In the genomic region with DNA sequence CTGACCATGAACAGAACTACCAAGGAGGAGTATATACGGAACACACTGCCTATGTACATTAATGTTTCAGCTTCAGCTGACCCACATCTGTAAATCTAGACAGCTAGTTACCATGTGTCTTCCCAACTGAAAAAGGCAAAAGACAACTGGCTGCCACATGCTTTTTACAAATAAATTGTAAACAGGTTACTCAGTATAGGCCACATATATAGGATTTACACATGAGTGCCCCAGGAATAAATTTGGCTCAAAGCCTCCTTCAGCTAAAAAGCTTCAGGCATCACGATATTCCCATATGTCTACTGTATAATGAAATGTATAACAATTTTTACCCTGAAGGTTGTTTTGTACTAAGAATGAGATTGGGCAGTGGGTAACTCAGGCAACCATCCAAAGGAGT, we compare ENCODE assay signal across 16 cellular contexts.
DNase-seq lines count a peak whose midpoint lies in the region; ATAC-seq lines count a peak whose summit lies in the region.
"Had no signal": no experiment of that assay in that cellular context is flagged by ENCODE, and none has a peak within 500 bp of the region (broad histone marks: within the 10 kb centered on the region; RNA-seq: fewer than 3 reads in every experiment).

No MANE protein-coding gene starts in this region.

- no peak for ATAC-seq in stimulated activated memory B cell treated with anti-CD40 and anti-IgM and Interleukin-4, amounts not matched to agents 10 μg/mL and 1 μg/mL and 100 μg/mL, for 72 hours
- ATAC-seq: A549 had no signal

- H3K4me1 Mint-ChIP-seq in stimulated activated memory B cell treated with anti-CD40 and anti-IgM and Interleukin-4, amounts not matched to agents 10 μg/mL and 1 μg/mL and 100 μg/mL, for 72 hours: no peaks in the 10 kb centered on the region
- H3K4me1 Mint-ChIP-seq: CD4-positive, CD25-positive, alpha-beta regulatory T cell; CD8-positive, alpha-beta memory T cell had no signal

- H3K36me3 Mint-ChIP-seq in stimulated activated memory B cell treated with anti-CD40 and anti-IgM and Interleukin-4, amounts not matched to agents 10 μg/mL and 1 μg/mL and 100 μg/mL, for 72 hours: no peaks in the 10 kb centered on the region
- H3K36me3 Mint-ChIP-seq: CD4-positive, CD25-positive, alpha-beta regulatory T cell; CD8-positive, alpha-beta memory T cell had no signal

- no peak overlapping the region for H3K27ac Mint-ChIP-seq in stimulated activated memory B cell treated with anti-CD40 and anti-IgM and Interleukin-4, amounts not matched to agents 10 μg/mL and 1 μg/mL and 100 μg/mL, for 72 hours
- H3K27ac Mint-ChIP-seq: CD4-positive, CD25-positive, alpha-beta regulatory T cell; CD8-positive, alpha-beta memory T cell; H9 had no signal

- no peak overlapping the region for H3K4me3 Mint-ChIP-seq in stimulated activated memory B cell treated with anti-CD40 and anti-IgM and Interleukin-4, amounts not matched to agents 10 μg/mL and 1 μg/mL and 100 μg/mL, for 72 hours
- H3K4me3 Mint-ChIP-seq: CD4-positive, CD25-positive, alpha-beta regulatory T cell; CD8-positive, alpha-beta memory T cell; H9 had no signal

- H3K27me3 Mint-ChIP-seq in stimulated activated memory B cell treated with anti-CD40 and anti-IgM and Interleukin-4, amounts not matched to agents 10 μg/mL and 1 μg/mL and 100 μg/mL, for 72 hours: peaks cover 7% of the 10 kb centered on the region

- H3K9me3 Mint-ChIP-seq in stimulated activated memory B cell treated with anti-CD40 and anti-IgM and Interleukin-4, amounts not matched to agents 10 μg/mL and 1 μg/mL and 100 μg/mL, for 72 hours: no peaks in the 10 kb centered on the region
- H3K9me3 Mint-ChIP-seq: H9 had no signal

- DNase-seq in DMS 273 (lab: John Stamatoyannopoulos, UW; ENCODE audit: unreplicated experiment) (peak; percentile 33), DMS 273 treated with DMSO at 0.1 percent for 48 hours (lab: John Stamatoyannopoulos, UW) (no peak), NCI-H1694 treated with DMSO at 0.1 percent for 48 hours (lab: John Stamatoyannopoulos, UW) (peak; percentile 97), glomerular visceral epithelial cell (ENCODE audit: extremely low spot score) (peak; percentile 28), RKO (ENCODE audit: low spot score) (no peak), AG20443 (ENCODE audit: low spot score) (no peak)
- DNase-seq: C1 segment of cervical spinal cord; CD4-positive, CD25-positive, alpha-beta regulatory T cell; CD8-positive, alpha-beta memory T cell; COR-L47; DMS153; DMS79 treated with DMSO at 0.1 percent for 48 hours; GF-D8; H9 had no signal

Comparison
In these comparisons a context has a peak if more than half of its experiments do, and no peak if none do; other contexts are left out.
1. DNase-seq: peak in DMS 273 (single experiment), NCI-H1694 treated with DMSO at 0.1 percent for 48 hours (single experiment) and glomerular visceral epithelial cell (single experiment); none in DMS 273 treated with DMSO at 0.1 percent for 48 hours (single experiment), RKO (single experiment) and AG20443 (single experiment).